In genomic region chr10:63630085-63630927, GRCh38 we compare ENCODE assay signal across 8 cellular contexts.
DNase-seq lines count a peak whose midpoint lies in the region; ATAC-seq and TF ChIP-seq lines count a peak whose summit lies in the region.

No MANE protein-coding gene starts in this region.

- H3K4me3 Mint-ChIP-seq in activated CD4-positive, alpha-beta T cell treated with anti-CD3 and anti-CD28 coated beads for 36 hours: peak overlapping the region; percentile 80

- DNase-seq in AG10803 (ENCODE audit: low read depth) (peak; percentile 96), NCI-H226 (peak; percentile 92), choroid plexus epithelial cell (ENCODE audit: low read depth) (peak; percentile 95), left colon (peak; percentile 90 to 92)
- DNase-seq in activated CD4-positive, alpha-beta T cell treated with anti-CD3 and anti-CD28 coated beads for 36 hours: peak; percentile 90
- peak; percentile 35 to 77 (median 50) for DNase-seq in stimulated activated CD4-positive, alpha-beta T cell treated with anti-CD3 and anti-CD28 coated beads, Interleukin-1b, Interleukin-23, amount 100 ng/mL, for 24 hours (ENCODE audit: low read depth in 4 of 4, low spot score in 1 of 4)

- in situ Hi-C loops in GM18951 (cut with MboI; ENCODE audit: low sequenced_read_pairs, unreplicated experiment): no loop called here

- TF ChIP-seq CTCF in AG10803 (conservative IDR thresholded peaks at IDR 0.05; ENCODE audit: low read length) (no peak), choroid plexus epithelial cell (conservative IDR thresholded peaks at IDR 0.05; ENCODE audit: low read depth, low read length) (peak; percentile 8)

- peak overlapping the region; percentile 86 for H3K27ac Mint-ChIP-seq in activated CD4-positive, alpha-beta T cell treated with anti-CD3 and anti-CD28 coated beads for 36 hours

- POLR2A ChIA-PET in activated CD4-positive, alpha-beta T cell treated with anti-CD3 and anti-CD28 coated beads for 36 hours (lab: Charles Lee): interaction anchor here (0.5 to 1.6 kb wide), 5 partner anchors 8 to 194 kb away, joined by 3 to 7 read pairs (median 3); partner anchors contain the start of gene JMJD1C

- H3K9me3 Mint-ChIP-seq in activated CD4-positive, alpha-beta T cell treated with anti-CD3 and anti-CD28 coated beads for 36 hours (ENCODE audit: low read depth): no peaks in the 10 kb centered on the region

- intact Hi-C loops in activated CD4-positive, alpha-beta T cell treated with anti-CD3 and anti-CD28 coated beads for 36 hours (cut with DNase I, micrococcal nuclease): loop anchor here in 1 of 2 experiments (1.0 to 5.0 kb wide), 7 partner anchors 77 to 813 kb away; partner anchors contain the start of genes EGR2, NRBF2 and REEP3
- intact Hi-C loops in left colon (cut with DNase I, micrococcal nuclease): loop anchor here in 1 of 2 donors (5.0 to 10.0 kb wide), 2 partner anchors 166 to 363 kb away; partner anchors contain the start of gene JMJD1C

- CTCF ChIA-PET in activated CD4-positive, alpha-beta T cell treated with anti-CD3 and anti-CD28 coated beads for 36 hours (lab: Charles Lee): interaction anchor here (0.5 to 4.6 kb wide), 20 partner anchors 10 to 813 kb away, joined by 3 to 66 read pairs (median 4); no protein-coding TSS in a partner anchor

- TF ChIP-seq POLR2A in GM18951 (IDR thresholded peaks at IDR 0.05; ENCODE audit: extremely low read depth, insufficient read depth, insufficient read length): peak; percentile 74

- H3K36me3 Mint-ChIP-seq in activated CD4-positive, alpha-beta T cell treated with anti-CD3 and anti-CD28 coated beads for 36 hours (ENCODE audit: low read depth): no peaks in the 10 kb centered on the region

- no peaks in the 10 kb centered on the region for H3K27me3 Mint-ChIP-seq in activated CD4-positive, alpha-beta T cell treated with anti-CD3 and anti-CD28 coated beads for 36 hours

- H3K4me1 Mint-ChIP-seq in activated CD4-positive, alpha-beta T cell treated with anti-CD3 and anti-CD28 coated beads for 36 hours: peaks cover 25% of the 10 kb centered on the region

- ATAC-seq in HG03159 (IDR thresholded peaks at IDR 0.05; ENCODE audit: unreplicated experiment) (peak; percentile 57), left colon (peak; percentile 77)
- peak; percentile 69 for ATAC-seq in activated CD4-positive, alpha-beta T cell treated with anti-CD3 and anti-CD28 coated beads for 36 hours

- H3K4me3 ChIP-seq in AG10803 (ENCODE audit: low read length) (peak overlapping the region; percentile 77), choroid plexus epithelial cell (ENCODE audit: low read depth, low read length) (peak overlapping the region; percentile 69)

Comparison
In these comparisons a context has a peak if more than half of its experiments do, and no peak if none do; other contexts are left out.
1. Peak in every context shown above with its lines: DNase-seq, ATAC-seq and H3K4me3 ChIP-seq.